Comparison of ENCODE assay signal across 1 cellular context in the genomic region with DNA sequence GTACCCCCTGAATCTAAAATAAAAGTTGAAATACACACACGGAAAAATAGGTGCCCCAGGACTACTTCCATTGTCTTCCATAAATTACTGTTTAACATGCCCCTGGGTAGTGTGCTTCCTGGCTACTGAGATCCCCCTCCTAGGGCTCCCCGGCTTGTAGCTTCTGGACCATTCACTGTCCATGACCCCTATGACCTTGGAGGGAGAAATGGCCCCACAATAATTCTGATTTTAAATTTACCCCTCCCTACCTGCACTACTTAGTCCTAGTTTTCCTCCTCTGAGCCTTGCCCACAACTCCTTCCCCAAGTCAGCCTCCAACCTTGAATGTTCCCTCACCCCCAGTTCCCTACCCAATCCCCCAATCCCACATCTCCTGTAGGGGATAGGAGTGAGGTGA.
TF ChIP-seq lines count a peak whose summit lies in the region.

No MANE protein-coding gene starts in this region.

TF ChIP-seq in HCT116, 20 proteins besides CTCF, POLR2A, EP300 and RAD21 (continued from another document):
- TF ChIP-seq, protein P1, sequence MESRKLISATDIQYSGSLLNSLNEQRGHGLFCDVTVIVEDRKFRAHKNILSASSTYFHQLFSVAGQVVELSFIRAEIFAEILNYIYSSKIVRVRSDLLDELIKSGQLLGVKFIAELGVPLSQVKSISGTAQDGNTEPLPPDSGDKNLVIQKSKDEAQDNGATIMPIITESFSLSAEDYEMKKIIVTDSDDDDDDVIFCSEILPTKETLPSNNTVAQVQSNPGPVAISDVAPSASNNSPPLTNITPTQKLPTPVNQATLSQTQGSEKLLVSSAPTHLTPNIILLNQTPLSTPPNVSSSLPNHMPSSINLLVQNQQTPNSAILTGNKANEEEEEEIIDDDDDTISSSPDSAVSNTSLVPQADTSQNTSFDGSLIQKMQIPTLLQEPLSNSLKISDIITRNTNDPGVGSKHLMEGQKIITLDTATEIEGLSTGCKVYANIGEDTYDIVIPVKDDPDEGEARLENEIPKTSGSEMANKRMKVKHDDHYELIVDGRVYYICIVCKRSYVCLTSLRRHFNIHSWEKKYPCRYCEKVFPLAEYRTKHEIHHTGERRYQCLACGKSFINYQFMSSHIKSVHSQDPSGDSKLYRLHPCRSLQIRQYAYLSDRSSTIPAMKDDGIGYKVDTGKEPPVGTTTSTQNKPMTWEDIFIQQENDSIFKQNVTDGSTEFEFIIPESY (IDR thresholded peaks at IDR 0.05; ENCODE audit: extremely low read depth, insufficient replicate concordance, low read length), result no peak
- no peak for TF ChIP-seq EZH2phosphoT487 (IDR thresholded peaks at IDR 0.05; ENCODE audit: borderline replicate concordance)
- TF ChIP-seq YY1 (IDR thresholded peaks at IDR 0.05; ENCODE audit: extremely low read depth, insufficient replicate concordance, low read depth, low read length), result no peak
- no peak for TF ChIP-seq SP1 (IDR thresholded peaks at IDR 0.05; ENCODE audit: low read depth)
- no peak for TF ChIP-seq POLR2AphosphoS5 (IDR thresholded peaks at IDR 0.05; ENCODE audit: low read depth, low read length)
- TF ChIP-seq ELF1 (IDR thresholded peaks at IDR 0.05; ENCODE audit: borderline replicate concordance, low read depth), result no peak
- no peak for TF ChIP-seq ZNF274 (IDR thresholded peaks at IDR 0.05; ENCODE audit: low read depth, low read length)
- no peak for TF ChIP-seq CEBPB (IDR thresholded peaks at IDR 0.05; ENCODE audit: low read depth)
- TF ChIP-seq SIN3A (IDR thresholded peaks at IDR 0.05; ENCODE audit: low read depth), result no peak
- TF ChIP-seq TCF7L2 (IDR thresholded peaks at IDR 0.05; ENCODE audit: borderline replicate concordance, extremely low read depth, insufficient read depth, insufficient read length), result no peak
- TF ChIP-seq EZH2 (IDR thresholded peaks at IDR 0.05), result no peak
- no peak for TF ChIP-seq CBX3 (IDR thresholded peaks at IDR 0.05; ENCODE audit: low read depth)
- no peak for TF ChIP-seq FOSL1 (IDR thresholded peaks at IDR 0.05; ENCODE audit: low read depth)
